In genomic region chrX:120250522-120251271, GRCh38 we compare ENCODE assay signal across 8 cellular contexts. TPM values are rescaled to one million over a fixed set of nuclear protein-coding genes. Genes with fewer than 3 reads are reported as not detected.
DNase-seq lines count a peak whose midpoint lies in the region; ATAC-seq and TF ChIP-seq lines count a peak whose summit lies in the region.

Gene ZBTB33, plus strand, starts transcription at chrX:120250812. Its CDS starts 2,604 bp downstream, at chrX:120253416.

- H3K9ac ChIP-seq in liver (ENCODE audit: low read depth in 1 of 2, low read length in 2 of 2) = peak within 1 kb of the TSS; percentile 50 to 69

- peaks cover 0 to 3% (median 0%) of the 10 kb centered on the region in 4 donors for H3K4me1 ChIP-seq in liver (ENCODE audit: control insufficient read depth in 4 of 4, insufficient read depth in 4 of 4, low read length in 3 of 4)

- POLR2A ChIA-PET in CD4-positive, alpha-beta T cell (lab: Charles Lee) = interaction anchor here (0.6 to 1.9 kb wide), 18 partner anchors 9 to 460 kb away, joined by 3 to 42 read pairs (median 4); partner anchors contain the start of genes CUL4B, MCTS1, RPL39 and TMEM255A

- H3K4me1 Mint-ChIP-seq in CD4-positive, alpha-beta T cell (ENCODE audit: low read depth) = peaks cover 41% of the 10 kb centered on the region

- H3K9me3 ChIP-seq in CD4-positive, alpha-beta T cell (ENCODE audit: control insufficient read depth, low read length) = no peaks in the 10 kb centered on the region
- H3K9me3 ChIP-seq in liver (ENCODE audit: control insufficient read depth in 4 of 4, low read length in 3 of 4) = no peaks in the 10 kb centered on the region

- H3K27ac ChIP-seq in CD4-positive, alpha-beta T cell (ENCODE audit: low read depth, low read length) = peak within 1 kb of the TSS; percentile 72
- peak within 1 kb of the TSS; percentile 88 to 92 for H3K27ac ChIP-seq in liver (ENCODE audit: low read depth in 1 of 2, low read length in 2 of 2)

- peak within 1 kb of the TSS; percentile 96 for H3K4me3 Mint-ChIP-seq in CD4-positive, alpha-beta T cell

- H3K4me3 ChIP-seq in liver (ENCODE audit: low read depth in 1 of 3, low read length in 3 of 3) = peak within 1 kb of the TSS; percentile 83 to 89 (median 85)

- peak; percentile 79 for TF ChIP-seq CTCF in CD4-positive, alpha-beta T cell (IDR thresholded peaks at IDR 0.05)
- TF ChIP-seq CTCF in liver (IDR thresholded peaks at IDR 0.05; ENCODE audit: low read depth, low read length, missing input control) = peak; percentile 51

- peaks cover 0 to 11% (median 6%) of the 10 kb centered on the region in 4 donors for H3K36me3 ChIP-seq in liver (ENCODE audit: control insufficient read depth in 4 of 4, insufficient read depth in 3 of 4, low read depth in 1 of 4, low read length in 3 of 4)

- H3K27ac Mint-ChIP-seq in CD4-positive, alpha-beta T cell = peak within 1 kb of the TSS; percentile 94

- no peaks in the 10 kb centered on the region for H3K27me3 Mint-ChIP-seq in CD4-positive, alpha-beta T cell

- no peaks in the 10 kb centered on the region for H3K9me3 Mint-ChIP-seq in CD4-positive, alpha-beta T cell

- no peaks in the 10 kb centered on the region for H3K27me3 ChIP-seq in CD4-positive, alpha-beta T cell (ENCODE audit: control insufficient read depth, insufficient read depth, low read length)
- no peaks in the 10 kb centered on the region for H3K27me3 ChIP-seq in liver (ENCODE audit: control insufficient read depth in 4 of 4, insufficient read depth in 4 of 4, low read length in 3 of 4)

- H3K36me3 Mint-ChIP-seq in CD4-positive, alpha-beta T cell (ENCODE audit: low read depth) = peaks cover 41% of the 10 kb centered on the region

- WGBS in liver = under 1% methylated on average over 75 of the region's 75 CpGs

- DNase-seq in CD4-positive, alpha-beta T cell = peak; percentile 67 to 82 (median 76)
- DNase-seq in NCI-H774 (lab: John Stamatoyannopoulos, UW) (peak; percentile 96), dermis microvascular lymphatic vessel endothelial cell (ENCODE audit: low read depth in 2 of 2) (peak; percentile 50 to 91)
- peak; percentile 77 to 86 for DNase-seq in activated CD4-positive, alpha-beta T cell treated with anti-CD3 and anti-CD28 coated beads, Interleukin-2, amount 50 U/mL, for 48 hours
- DNase-seq in stimulated activated CD4-positive, alpha-beta T cell treated with anti-CD3 and anti-CD28 coated beads, Interleukin-4, amount 100 ng/mL, for 24 hours = peak; percentile 85

- intact Hi-C loops in CD4-positive, alpha-beta T cell (cut with DNase I, micrococcal nuclease) = loop anchor here (5.0 to 10.0 kb wide), 2 partner anchors 57 to 306 kb away; partner anchors contain the start of gene NKAP (in 1 of the 2)

- TF ChIP-seq RAD21 in liver (IDR thresholded peaks at IDR 0.05) = peak; percentile 24 to 71

- CTCF ChIA-PET in CD4-positive, alpha-beta T cell (lab: Charles Lee) = interaction anchor here (0.6 to 1.9 kb wide), 9 partner anchors 12 to 235 kb away, joined by 3 to 15 read pairs (median 4); no protein-coding TSS in a partner anchor

- peak; percentile 99 for ATAC-seq in CD4-positive, alpha-beta T cell (ENCODE audit: poor library complexity)
- ATAC-seq in GM19397 (IDR thresholded peaks at IDR 0.05; ENCODE audit: unreplicated experiment) (peak; percentile 100), HG03571 (IDR thresholded peaks at IDR 0.05; ENCODE audit: unreplicated experiment) (peak; percentile 99)

TF ChIP-seq in liver, 16 proteins besides CTCF, POLR2A, EP300 and RAD21:
- TF ChIP-seq JUND (IDR thresholded peaks at IDR 0.05) (no peak), FOXA1 (IDR thresholded peaks at IDR 0.05) (no peak), SP1 (IDR thresholded peaks at IDR 0.05) (peak; percentile 34), EGR1 (IDR thresholded peaks at IDR 0.05; ENCODE audit: low read depth in 2 of 2) (peak; percentile 60 to 71), FOXA2 (IDR thresholded peaks at IDR 0.05) (no peak), TAF1 (conservative IDR thresholded peaks at IDR 0.05) (peak; percentile 29), REST (IDR thresholded peaks at IDR 0.05) (peak; percentile 32), YY1 (IDR thresholded peaks at IDR 0.05) (peak; percentile 41), ATF3 (IDR thresholded peaks at IDR 0.05) (no peak), RXRA (IDR thresholded peaks at IDR 0.05) (peak in 1 of 2 donors; percentile 21), MAX (IDR thresholded peaks at IDR 0.05) (no peak), GABPA (IDR thresholded peaks at IDR 0.05 in 1 of 2, conservative IDR thresholded peaks at IDR 0.05 in 1 of 2) (peak in 1 of 2 donors; percentile 45), HNF4G (IDR thresholded peaks at IDR 0.05) (peak; percentile 46), HNF4A (conservative IDR thresholded peaks at IDR 0.05) (peak in 1 of 2 donors; percentile 10), ZBTB33 (IDR thresholded peaks at IDR 0.05) (peak; percentile 12), NR2F2 (IDR thresholded peaks at IDR 0.05) (no peak)

RNA-seq across cellular contexts. Expression of gene ZBTB33, which starts in this region (rescaled TPM):
- 10 to 100 TPM; 31.6 to 32.7 TPM for total RNA-seq in CD4-positive, alpha-beta T cell
- total RNA-seq in dermis microvascular lymphatic vessel endothelial cell (12.2 and 12.5 TPM in 2 replicates), liver (10 to 100 TPM; 15.4 to 18.1 TPM)
- polyA plus RNA-seq in liver = 1 to 10 TPM; 6.1 to 7.7 TPM

Comparison
In these comparisons a context has a peak if more than half of its experiments do, and no peak if none do; other contexts are left out.
1. Peak in every context shown above with its lines: DNase-seq, ATAC-seq, H3K4me3 ChIP-seq and H3K27ac ChIP-seq.